25 cellular contexts compared by ENCODE assay signal in genomic region chr11:63274776-63275175, GRCh38. TPM values are rescaled to one million over a fixed set of nuclear protein-coding genes. Genes with fewer than 3 reads are reported as not detected.
DNase-seq lines count a peak whose midpoint lies in the region; TF ChIP-seq lines count a peak whose summit lies in the region.
"Had no signal": no experiment of that assay in that cellular context is flagged by ENCODE, and none has a peak within 500 bp of the region (broad histone marks: within the 10 kb centered on the region; RNA-seq: fewer than 3 reads in every experiment).

No MANE protein-coding gene starts in this region.

- H3K9me3 Mint-ChIP-seq in MCF 10A (ENCODE audit: unreplicated experiment) (no peaks in the 10 kb centered on the region), neural progenitor cell (no peaks in the 10 kb centered on the region)
- H3K9me3 Mint-ChIP-seq: activated naive CD4-positive, alpha-beta T cell treated with anti-CD3 and anti-CD28 coated beads for 36 hours; CD4-positive, alpha-beta T cell; central memory CD8-positive, alpha-beta T cell; nephron progenitor cell had no signal

- H3F3A ChIP-seq in OCI-LY1 (ENCODE audit: insufficient read depth, low read length) (no peaks in the 10 kb centered on the region), neural progenitor cell (ENCODE audit: low read depth) (no peaks in the 10 kb centered on the region)

- H3K4me2 ChIP-seq in mammary epithelial cell (ENCODE audit: insufficient read depth, low read depth, low read length) = no peak overlapping the region
- no peak overlapping the region for H3K4me2 ChIP-seq in OCI-LY1 (ENCODE audit: low read length)
- no peak overlapping the region for H3K4me2 ChIP-seq in neural progenitor cell
- H3K4me2 ChIP-seq: KMS-11 had no signal

- H3K4me3 ChIP-seq in mammary epithelial cell (replicated peaks in 1 of 3; ENCODE audit: insufficient read depth in 1 of 3, low read depth in 2 of 3, low read length in 3 of 3) (no peak overlapping the region), OCI-LY1 (ENCODE audit: low read depth, low read length, poor library complexity, severe bottlenecking) (no peak overlapping the region), neural progenitor cell (no peak overlapping the region)
- H3K4me3 ChIP-seq: skin epidermis had no signal

- intact Hi-C loops in MCF 10A (cut with micrococcal nuclease) = loop anchor here (1.0 kb wide), 1 partner anchor 239 kb away; no protein-coding TSS in a partner anchor
- intact Hi-C loops in mammary epithelial cell (cut with micrococcal nuclease) = no loop called here

- POLR2A ChIA-PET in MCF 10A (lab: Yijun Ruan, JAX) = interaction anchor here (0.5 kb wide), 1 partner anchor 273 kb away, joined by 3 read pairs; no protein-coding TSS in a partner anchor

- H3K4me3 Mint-ChIP-seq in MCF 10A (ENCODE audit: unreplicated experiment) (no peak overlapping the region), neural progenitor cell (no peak overlapping the region)
- H3K4me3 Mint-ChIP-seq: activated naive CD4-positive, alpha-beta T cell treated with anti-CD3 and anti-CD28 coated beads for 36 hours; CD4-positive, alpha-beta T cell; central memory CD8-positive, alpha-beta T cell; nephron progenitor cell had no signal

- H3K27me3 ChIP-seq in mammary epithelial cell (ENCODE audit: insufficient read depth, low read length) = no peaks in the 10 kb centered on the region
- no peaks in the 10 kb centered on the region for H3K27me3 ChIP-seq in OCI-LY1 (ENCODE audit: insufficient read depth, low read length)
- H3K27me3 ChIP-seq in neural progenitor cell = no peaks in the 10 kb centered on the region

- H3K36me3 Mint-ChIP-seq in MCF 10A (ENCODE audit: insufficient read depth, unreplicated experiment) (no peaks in the 10 kb centered on the region), neural progenitor cell (no peaks in the 10 kb centered on the region)

- H3K9ac ChIP-seq in mammary epithelial cell (ENCODE audit: insufficient read depth, low read length) (no peak overlapping the region), OCI-LY1 (ENCODE audit: low read length) (no peak overlapping the region), neural progenitor cell (no peak overlapping the region)
- H3K9ac ChIP-seq: KMS-11 had no signal

- dilution Hi-C loops in mammary epithelial cell (cut with HindIII; ENCODE audit: low sequenced_read_pairs) = no loop called here

- no TSS peak for BruUV-seq in MCF 10A (replicated peaks; lab: Mats Ljungman, UMichigan)
- BruUV-seq in mammary epithelial cell (replicated peaks; lab: Mats Ljungman, UMichigan) = no TSS peak

- no peaks in the 10 kb centered on the region for H3K36me3 ChIP-seq in mammary epithelial cell (ENCODE audit: insufficient read depth, low read length)
- no peaks in the 10 kb centered on the region for H3K36me3 ChIP-seq in OCI-LY1 (ENCODE audit: insufficient read depth, low read length)
- no peaks in the 10 kb centered on the region for H3K36me3 ChIP-seq in neural progenitor cell

- no peak for TF ChIP-seq CTCF in MCF 10A (IDR thresholded peaks at IDR 0.05; ENCODE audit: unreplicated experiment)
- no peak for TF ChIP-seq CTCF in mammary epithelial cell (conservative IDR thresholded peaks at IDR 0.05 in 1 of 2, IDR thresholded peaks at IDR 0.05 in 1 of 2; ENCODE audit: extremely low read depth in 1 of 2, insufficient read depth in 1 of 2, low read depth in 1 of 2, low read length in 2 of 2)
- TF ChIP-seq CTCF in OCI-LY1 (IDR thresholded peaks at IDR 0.05; ENCODE audit: low read length) = peak; percentile 11
- no peak for TF ChIP-seq CTCF in neural progenitor cell (IDR thresholded peaks at IDR 0.05)

- H3K27ac ChIP-seq in mammary epithelial cell (ENCODE audit: insufficient read depth, low read depth, low read length) = no peak overlapping the region
- no peak overlapping the region for H3K27ac ChIP-seq in OCI-LY1 (ENCODE audit: low read depth, low read length, poor library complexity, severe bottlenecking)
- H3K27ac ChIP-seq in neural progenitor cell = no peak overlapping the region
- H3K27ac ChIP-seq: KMS-11, skin epidermis had no signal

- H3K27ac Mint-ChIP-seq in MCF 10A (ENCODE audit: low read depth, unreplicated experiment) (no peak overlapping the region), neural progenitor cell (no peak overlapping the region)
- H3K27ac Mint-ChIP-seq: activated naive CD4-positive, alpha-beta T cell treated with anti-CD3 and anti-CD28 coated beads for 36 hours; CD4-positive, alpha-beta T cell; nephron progenitor cell had no signal

- no peaks in the 10 kb centered on the region for H3K9me3 ChIP-seq in mammary epithelial cell (replicated peaks; ENCODE audit: insufficient read depth, low read length)
- no peaks in the 10 kb centered on the region for H3K9me3 ChIP-seq in OCI-LY1 (ENCODE audit: low read length)
- no peaks in the 10 kb centered on the region for H3K9me3 ChIP-seq in neural progenitor cell (ENCODE audit: low read depth)

- no peak overlapping the region for H2AFZ ChIP-seq in mammary epithelial cell (ENCODE audit: low read depth, low read length)
- no peak overlapping the region for H2AFZ ChIP-seq in OCI-LY1 (ENCODE audit: low read length)
- no peak overlapping the region for H2AFZ ChIP-seq in neural progenitor cell (replicated peaks)

- 89% methylated on average over 1 of the region's 1 CpG for WGBS in mammary epithelial cell (ENCODE audit: low coverage, missing lambda C conversion rate)

- H3K79me2 ChIP-seq in mammary epithelial cell (ENCODE audit: insufficient read depth, low read length) = no peaks in the 10 kb centered on the region
- no peaks in the 10 kb centered on the region for H3K79me2 ChIP-seq in OCI-LY1 (ENCODE audit: insufficient read depth, low read length)
- H3K79me2 ChIP-seq in neural progenitor cell (ENCODE audit: low read depth) = no peaks in the 10 kb centered on the region

- H3K9me2 ChIP-seq in OCI-LY1 (ENCODE audit: low read depth, low read length) = no peaks in the 10 kb centered on the region

- CTCF ChIA-PET in MCF 10A (lab: Yijun Ruan, JAX) = no interaction called here
- CTCF ChIA-PET in mammary epithelial cell (lab: Charles Lee; ENCODE audit: low non-redundant PET) = no interaction called here

- peaks cover 56% of the 10 kb centered on the region for H3K27me3 Mint-ChIP-seq in MCF 10A (ENCODE audit: insufficient read depth, unreplicated experiment)
- no peaks in the 10 kb centered on the region for H3K27me3 Mint-ChIP-seq in neural progenitor cell (ENCODE audit: insufficient read depth, low read depth)

- H3K4me1 Mint-ChIP-seq in MCF 10A (ENCODE audit: insufficient read depth, unreplicated experiment) (no peaks in the 10 kb centered on the region), neural progenitor cell (peaks cover 5% of the 10 kb centered on the region)
- H3K4me1 Mint-ChIP-seq: central memory CD8-positive, alpha-beta T cell; nephron progenitor cell had no signal

- DNase-seq in MCF 10A (ENCODE audit: unreplicated experiment) = peak; percentile 36
- DNase-seq in mammary epithelial cell = no peak
- peak; percentile 3 for DNase-seq in cerebellar cortex (ENCODE audit: low spot score)
- no peak for DNase-seq in neural progenitor cell (ENCODE audit: low spot score)
- DNase-seq in activated CD4-positive, alpha-beta T cell treated with anti-CD3 and anti-CD28 coated beads, Interleukin-2, amount 50 U/mL, for 48 hours = no peak
- no peak for DNase-seq in activated effector memory CD4-positive, alpha-beta T cell treated with Interleukin-2 at 50 U/mL for 16 hours
- DNase-seq in COLO829 (ENCODE audit: low spot score) = no peak
- DNase-seq: activated naive CD4-positive, alpha-beta T cell treated with anti-CD3 and anti-CD28 coated beads for 36 hours; anterior cingulate cortex; CD4-positive, alpha-beta T cell; DMS79; effector CD8-positive, alpha-beta T cell; left colon; midbrain; NCI-H1417 treated with DMSO at 0.1 percent for 48 hours; NCI-H2171 treated with DMSO at 0.1 percent for 48 hours; NCI-H774; nephron progenitor cell; stimulated activated CD4-positive, alpha-beta T cell treated with anti-CD3 and anti-CD28 coated beads, Interleukin-4, amount 100 ng/mL, for 4 hours had no signal

- no peaks in the 10 kb centered on the region for H3K4me1 ChIP-seq in mammary epithelial cell (ENCODE audit: insufficient read depth, low read length)
- no peaks in the 10 kb centered on the region for H3K4me1 ChIP-seq in OCI-LY1 (ENCODE audit: insufficient read depth, low read length, severe bottlenecking)
- H3K4me1 ChIP-seq in neural progenitor cell = no peaks in the 10 kb centered on the region

- H4K20me1 ChIP-seq in mammary epithelial cell (ENCODE audit: insufficient read depth, low read length) (no peaks in the 10 kb centered on the region), OCI-LY1 (ENCODE audit: insufficient read depth, low read length) (no peaks in the 10 kb centered on the region), neural progenitor cell (ENCODE audit: low read depth) (no peaks in the 10 kb centered on the region)

- in situ Hi-C loops in mammary epithelial cell (cut with MboI; ENCODE audit: low sequenced_read_pairs in 2 of 2) = no loop called here

RNA-seq across cellular contexts. Expression of gene SLC22A25, which starts 31.4 kb away (rescaled TPM):
- total RNA-seq in MCF 10A (2022) (not detected in 2 replicates), mammary epithelial cell (not detected), neural progenitor cell (ENCODE audit: low replicate concordance) (not detected in 2 replicates)
- polyA plus RNA-seq in mammary epithelial cell = not detected
- not detected for polyA minus RNA-seq in mammary epithelial cell
- total RNA-seq: activated naive CD4-positive, alpha-beta T cell treated with anti-CD3 and anti-CD28 coated beads for 36 hours; CD4-positive, alpha-beta T cell; left colon; posterior vena cava; T-helper 1 cell treated with Interleukin-12 subunit alpha and Interleukin-12 subunit beta and Interleukin-4 antibody, amounts not matched to agents 30 ng/mL and 1 ng/mL, for 36 hours had no signal

Comparison
In these comparisons a context has a peak if more than half of its experiments do, and no peak if none do; other contexts are left out.
1. DNase-seq: peak in MCF 10A (single experiment) and cerebellar cortex (single experiment); none in mammary epithelial cell (single experiment), neural progenitor cell (single experiment), activated CD4-positive, alpha-beta T cell treated with anti-CD3 and anti-CD28 coated beads, Interleukin-2, amount 50 U/mL, for 48 hours (0 of 2), activated effector memory CD4-positive, alpha-beta T cell treated with Interleukin-2 at 50 U/mL for 16 hours (single experiment) and COLO829 (single experiment).